1 cellular context compared by ENCODE assay signal in the genomic region with DNA sequence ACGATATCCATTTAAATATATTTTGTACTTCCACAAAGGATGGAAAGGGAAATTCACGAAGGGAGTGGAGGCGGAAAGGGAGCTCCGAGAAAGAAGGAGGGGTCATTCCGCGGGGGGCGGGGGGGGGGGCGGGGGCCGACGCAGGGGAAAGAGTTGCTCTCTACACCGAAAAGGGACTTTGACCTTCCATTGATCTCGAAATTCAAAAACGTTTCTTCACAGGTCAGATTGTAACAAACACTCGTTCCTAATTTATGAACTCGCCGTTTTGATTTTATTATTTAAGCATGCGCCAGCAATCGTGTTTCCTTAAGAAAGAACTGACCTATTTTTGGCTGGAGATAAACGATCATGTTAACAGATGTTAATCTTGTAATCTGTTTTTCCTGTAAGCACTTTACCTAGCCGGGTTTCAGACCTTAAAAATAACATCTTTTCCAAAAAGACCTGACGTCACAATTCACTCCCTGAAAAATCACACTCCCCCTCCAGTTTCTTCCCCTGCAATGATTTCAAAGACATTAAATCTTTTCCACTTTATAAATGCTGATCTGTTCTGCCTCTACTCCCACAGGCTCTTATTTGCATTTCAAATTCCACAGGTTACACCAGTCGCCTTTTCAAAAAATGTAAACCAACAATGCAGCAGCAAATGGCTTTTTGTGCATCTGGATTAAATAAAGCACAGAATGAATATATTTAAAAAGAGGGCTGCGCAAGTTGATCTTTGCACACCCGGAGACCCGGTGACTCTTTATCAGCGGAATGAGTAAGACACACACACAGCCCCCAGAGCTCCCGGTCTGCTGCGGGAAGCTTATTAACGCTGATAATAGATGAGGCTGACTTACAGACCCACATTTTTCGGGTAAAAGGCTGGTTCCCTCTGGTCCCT.
TF ChIP-seq lines count a peak whose summit lies in the region.

No MANE protein-coding gene starts in this region.

TF ChIP-seq in HepG2, 621 proteins besides CTCF, POLR2A, EP300 and RAD21 (continued from another document and continues in another):
- TF ChIP-seq ZNF263 (CRISPR knock-in tag; IDR thresholded peaks at IDR 0.05) (no peak), MAZ (IDR thresholded peaks at IDR 0.05; ENCODE audit: borderline replicate concordance, low read depth, low read length) (no peak; the same call in 1 of the 2 replicates), MAZ (CRISPR knock-in tag; IDR thresholded peaks at IDR 0.05; ENCODE audit: low read depth) (no peak), TBX3 (IDR thresholded peaks at IDR 0.05; ENCODE audit: borderline replicate concordance) (no peak), TGIF2 (CRISPR knock-in tag; IDR thresholded peaks at IDR 0.05) (0 out of 2 replicates have a peak, but pooled peaks have one; percentile 8), POLR2G (IDR thresholded peaks at IDR 0.05; ENCODE audit: low read depth, low read length) (peak; percentile 72), ZNF180 (CRISPR knock-in tag; IDR thresholded peaks at IDR 0.05; ENCODE audit: borderline replicate concordance, low read depth) (no peak), ZNF598 (CRISPR knock-in tag; IDR thresholded peaks at IDR 0.05; ENCODE audit: borderline replicate concordance) (no peak), NFKBIZ (CRISPR knock-in tag; IDR thresholded peaks at IDR 0.05) (no peak), SSRP1 (CRISPR knock-in tag; IDR thresholded peaks at IDR 0.05) (no peak), HNRNPH1 (optimal IDR thresholded peaks at IDR 0.05; ENCODE audit: low read depth, low read length) (no peak), ZFP82 (CRISPR knock-in tag; IDR thresholded peaks at IDR 0.05; ENCODE audit: borderline replicate concordance) (no peak), ADNP (CRISPR knock-in tag; IDR thresholded peaks at IDR 0.05) (no peak), TCF7 (IDR thresholded peaks at IDR 0.05; ENCODE audit: low read depth) (0 out of 2 replicates have a peak, but pooled peaks have one; percentile 12), ZNF788 (CRISPR knock-in tag; IDR thresholded peaks at IDR 0.05; ENCODE audit: borderline replicate concordance) (no peak), ELF3 (CRISPR knock-in tag; IDR thresholded peaks at IDR 0.05) (no peak; the same call in 1 of the 2 replicates), ERF (CRISPR knock-in tag; IDR thresholded peaks at IDR 0.05) (no peak), NR2F6 (IDR thresholded peaks at IDR 0.05) (no peak), NR2F6 (CRISPR knock-in tag; IDR thresholded peaks at IDR 0.05) (no peak), YEATS2 (CRISPR knock-in tag; IDR thresholded peaks at IDR 0.05; ENCODE audit: borderline replicate concordance) (no peak), GABPB1 (CRISPR knock-in tag; IDR thresholded peaks at IDR 0.05) (peak; percentile 25; the same call in 1 of the 2 replicates), TMF1 (CRISPR knock-in tag; IDR thresholded peaks at IDR 0.05; ENCODE audit: low read depth) (no peak), ZBTB8A (CRISPR knock-in tag; IDR thresholded peaks at IDR 0.05; ENCODE audit: borderline replicate concordance, low read depth) (no peak), HNF4A (CRISPR knock-in tag; IDR thresholded peaks at IDR 0.05) (peak; percentile 75), MXI1 (IDR thresholded peaks at IDR 0.05; ENCODE audit: borderline replicate concordance, low read depth, low read length) (no peak), NCOA5 (CRISPR knock-in tag; IDR thresholded peaks at IDR 0.05) (no peak), SIN3B (IDR thresholded peaks at IDR 0.05; ENCODE audit: low read length) (no peak), ZNF367 (CRISPR knock-in tag; IDR thresholded peaks at IDR 0.05; ENCODE audit: borderline replicate concordance) (no peak)
- TF ChIP-seq, protein P1, sequence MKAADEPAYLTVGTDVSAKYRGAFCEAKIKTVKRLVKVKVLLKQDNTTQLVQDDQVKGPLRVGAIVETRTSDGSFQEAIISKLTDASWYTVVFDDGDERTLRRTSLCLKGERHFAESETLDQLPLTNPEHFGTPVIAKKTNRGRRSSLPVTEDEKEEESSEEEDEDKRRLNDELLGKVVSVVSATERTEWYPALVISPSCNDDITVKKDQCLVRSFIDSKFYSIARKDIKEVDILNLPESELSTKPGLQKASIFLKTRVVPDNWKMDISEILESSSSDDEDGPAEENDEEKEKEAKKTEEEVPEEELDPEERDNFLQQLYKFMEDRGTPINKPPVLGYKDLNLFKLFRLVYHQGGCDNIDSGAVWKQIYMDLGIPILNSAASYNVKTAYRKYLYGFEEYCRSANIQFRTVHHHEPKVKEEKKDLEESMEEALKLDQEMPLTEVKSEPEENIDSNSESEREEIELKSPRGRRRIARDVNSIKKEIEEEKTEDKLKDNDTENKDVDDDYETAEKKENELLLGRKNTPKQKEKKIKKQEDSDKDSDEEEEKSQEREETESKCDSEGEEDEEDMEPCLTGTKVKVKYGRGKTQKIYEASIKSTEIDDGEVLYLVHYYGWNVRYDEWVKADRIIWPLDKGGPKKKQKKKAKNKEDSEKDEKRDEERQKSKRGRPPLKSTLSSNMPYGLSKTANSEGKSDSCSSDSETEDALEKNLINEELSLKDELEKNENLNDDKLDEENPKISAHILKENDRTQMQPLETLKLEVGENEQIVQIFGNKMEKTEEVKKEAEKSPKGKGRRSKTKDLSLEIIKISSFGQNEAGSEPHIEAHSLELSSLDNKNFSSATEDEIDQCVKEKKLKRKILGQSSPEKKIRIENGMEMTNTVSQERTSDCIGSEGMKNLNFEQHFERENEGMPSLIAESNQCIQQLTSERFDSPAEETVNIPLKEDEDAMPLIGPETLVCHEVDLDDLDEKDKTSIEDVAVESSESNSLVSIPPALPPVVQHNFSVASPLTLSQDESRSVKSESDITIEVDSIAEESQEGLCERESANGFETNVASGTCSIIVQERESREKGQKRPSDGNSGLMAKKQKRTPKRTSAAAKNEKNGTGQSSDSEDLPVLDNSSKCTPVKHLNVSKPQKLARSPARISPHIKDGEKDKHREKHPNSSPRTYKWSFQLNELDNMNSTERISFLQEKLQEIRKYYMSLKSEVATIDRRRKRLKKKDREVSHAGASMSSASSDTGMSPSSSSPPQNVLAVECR (CRISPR knock-in tag; IDR thresholded peaks at IDR 0.05; ENCODE audit: borderline replicate concordance): peak; percentile 19; the same call in 1 of the 2 replicates
- TF ChIP-seq, protein P2, sequence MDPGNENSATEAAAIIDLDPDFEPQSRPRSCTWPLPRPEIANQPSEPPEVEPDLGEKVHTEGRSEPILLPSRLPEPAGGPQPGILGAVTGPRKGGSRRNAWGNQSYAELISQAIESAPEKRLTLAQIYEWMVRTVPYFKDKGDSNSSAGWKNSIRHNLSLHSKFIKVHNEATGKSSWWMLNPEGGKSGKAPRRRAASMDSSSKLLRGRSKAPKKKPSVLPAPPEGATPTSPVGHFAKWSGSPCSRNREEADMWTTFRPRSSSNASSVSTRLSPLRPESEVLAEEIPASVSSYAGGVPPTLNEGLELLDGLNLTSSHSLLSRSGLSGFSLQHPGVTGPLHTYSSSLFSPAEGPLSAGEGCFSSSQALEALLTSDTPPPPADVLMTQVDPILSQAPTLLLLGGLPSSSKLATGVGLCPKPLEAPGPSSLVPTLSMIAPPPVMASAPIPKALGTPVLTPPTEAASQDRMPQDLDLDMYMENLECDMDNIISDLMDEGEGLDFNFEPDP (CRISPR knock-in tag; conservative IDR thresholded peaks at IDR 0.05): no peak
- TF ChIP-seq, protein P3, sequence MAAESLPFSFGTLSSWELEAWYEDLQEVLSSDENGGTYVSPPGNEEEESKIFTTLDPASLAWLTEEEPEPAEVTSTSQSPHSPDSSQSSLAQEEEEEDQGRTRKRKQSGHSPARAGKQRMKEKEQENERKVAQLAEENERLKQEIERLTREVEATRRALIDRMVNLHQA (CRISPR knock-in tag; IDR thresholded peaks at IDR 0.05): no peak
- TF ChIP-seq, protein P4, sequence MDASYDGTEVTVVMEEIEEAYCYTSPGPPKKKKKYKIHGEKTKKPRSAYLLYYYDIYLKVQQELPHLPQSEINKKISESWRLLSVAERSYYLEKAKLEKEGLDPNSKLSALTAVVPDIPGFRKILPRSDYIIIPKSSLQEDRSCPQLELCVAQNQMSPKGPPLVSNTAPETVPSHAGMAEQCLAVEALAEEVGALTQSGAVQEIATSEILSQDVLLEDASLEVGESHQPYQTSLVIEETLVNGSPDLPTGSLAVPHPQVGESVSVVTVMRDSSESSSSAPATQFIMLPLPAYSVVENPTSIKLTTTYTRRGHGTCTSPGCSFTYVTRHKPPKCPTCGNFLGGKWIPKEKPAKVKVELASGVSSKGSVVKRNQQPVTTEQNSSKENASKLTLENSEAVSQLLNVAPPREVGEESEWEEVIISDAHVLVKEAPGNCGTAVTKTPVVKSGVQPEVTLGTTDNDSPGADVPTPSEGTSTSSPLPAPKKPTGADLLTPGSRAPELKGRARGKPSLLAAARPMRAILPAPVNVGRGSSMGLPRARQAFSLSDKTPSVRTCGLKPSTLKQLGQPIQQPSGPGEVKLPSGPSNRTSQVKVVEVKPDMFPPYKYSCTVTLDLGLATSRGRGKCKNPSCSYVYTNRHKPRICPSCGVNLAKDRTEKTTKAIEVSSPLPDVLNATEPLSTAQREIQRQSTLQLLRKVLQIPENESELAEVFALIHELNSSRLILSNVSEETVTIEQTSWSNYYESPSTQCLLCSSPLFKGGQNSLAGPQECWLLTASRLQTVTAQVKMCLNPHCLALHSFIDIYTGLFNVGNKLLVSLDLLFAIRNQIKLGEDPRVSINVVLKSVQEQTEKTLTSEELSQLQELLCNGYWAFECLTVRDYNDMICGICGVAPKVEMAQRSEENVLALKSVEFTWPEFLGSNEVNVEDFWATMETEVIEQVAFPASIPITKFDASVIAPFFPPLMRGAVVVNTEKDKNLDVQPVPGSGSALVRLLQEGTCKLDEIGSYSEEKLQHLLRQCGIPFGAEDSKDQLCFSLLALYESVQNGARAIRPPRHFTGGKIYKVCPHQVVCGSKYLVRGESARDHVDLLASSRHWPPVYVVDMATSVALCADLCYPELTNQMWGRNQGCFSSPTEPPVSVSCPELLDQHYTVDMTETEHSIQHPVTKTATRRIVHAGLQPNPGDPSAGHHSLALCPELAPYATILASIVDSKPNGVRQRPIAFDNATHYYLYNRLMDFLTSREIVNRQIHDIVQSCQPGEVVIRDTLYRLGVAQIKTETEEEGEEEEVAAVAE (CRISPR knock-in tag; IDR thresholded peaks at IDR 0.05; ENCODE audit: borderline replicate concordance): no peak
- TF ChIP-seq, protein P5, sequence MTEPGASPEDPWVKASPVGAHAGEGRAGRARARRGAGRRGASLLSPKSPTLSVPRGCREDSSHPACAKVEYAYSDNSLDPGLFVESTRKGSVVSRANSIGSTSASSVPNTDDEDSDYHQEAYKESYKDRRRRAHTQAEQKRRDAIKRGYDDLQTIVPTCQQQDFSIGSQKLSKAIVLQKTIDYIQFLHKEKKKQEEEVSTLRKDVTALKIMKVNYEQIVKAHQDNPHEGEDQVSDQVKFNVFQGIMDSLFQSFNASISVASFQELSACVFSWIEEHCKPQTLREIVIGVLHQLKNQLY (CRISPR knock-in tag; IDR thresholded peaks at IDR 0.05): no peak
- TF ChIP-seq, protein P6, sequence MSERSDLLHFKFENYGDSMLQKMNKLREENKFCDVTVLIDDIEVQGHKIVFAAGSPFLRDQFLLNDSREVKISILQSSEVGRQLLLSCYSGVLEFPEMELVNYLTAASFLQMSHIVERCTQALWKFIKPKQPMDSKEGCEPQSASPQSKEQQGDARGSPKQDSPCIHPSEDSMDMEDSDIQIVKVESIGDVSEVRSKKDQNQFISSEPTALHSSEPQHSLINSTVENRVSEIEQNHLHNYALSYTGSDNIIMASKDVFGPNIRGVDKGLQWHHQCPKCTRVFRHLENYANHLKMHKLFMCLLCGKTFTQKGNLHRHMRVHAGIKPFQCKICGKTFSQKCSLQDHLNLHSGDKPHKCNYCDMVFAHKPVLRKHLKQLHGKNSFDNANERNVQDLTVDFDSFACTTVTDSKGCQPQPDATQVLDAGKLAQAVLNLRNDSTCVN (CRISPR knock-in tag; IDR thresholded peaks at IDR 0.05; ENCODE audit: borderline replicate concordance): no peak
- TF ChIP-seq, protein P7, sequence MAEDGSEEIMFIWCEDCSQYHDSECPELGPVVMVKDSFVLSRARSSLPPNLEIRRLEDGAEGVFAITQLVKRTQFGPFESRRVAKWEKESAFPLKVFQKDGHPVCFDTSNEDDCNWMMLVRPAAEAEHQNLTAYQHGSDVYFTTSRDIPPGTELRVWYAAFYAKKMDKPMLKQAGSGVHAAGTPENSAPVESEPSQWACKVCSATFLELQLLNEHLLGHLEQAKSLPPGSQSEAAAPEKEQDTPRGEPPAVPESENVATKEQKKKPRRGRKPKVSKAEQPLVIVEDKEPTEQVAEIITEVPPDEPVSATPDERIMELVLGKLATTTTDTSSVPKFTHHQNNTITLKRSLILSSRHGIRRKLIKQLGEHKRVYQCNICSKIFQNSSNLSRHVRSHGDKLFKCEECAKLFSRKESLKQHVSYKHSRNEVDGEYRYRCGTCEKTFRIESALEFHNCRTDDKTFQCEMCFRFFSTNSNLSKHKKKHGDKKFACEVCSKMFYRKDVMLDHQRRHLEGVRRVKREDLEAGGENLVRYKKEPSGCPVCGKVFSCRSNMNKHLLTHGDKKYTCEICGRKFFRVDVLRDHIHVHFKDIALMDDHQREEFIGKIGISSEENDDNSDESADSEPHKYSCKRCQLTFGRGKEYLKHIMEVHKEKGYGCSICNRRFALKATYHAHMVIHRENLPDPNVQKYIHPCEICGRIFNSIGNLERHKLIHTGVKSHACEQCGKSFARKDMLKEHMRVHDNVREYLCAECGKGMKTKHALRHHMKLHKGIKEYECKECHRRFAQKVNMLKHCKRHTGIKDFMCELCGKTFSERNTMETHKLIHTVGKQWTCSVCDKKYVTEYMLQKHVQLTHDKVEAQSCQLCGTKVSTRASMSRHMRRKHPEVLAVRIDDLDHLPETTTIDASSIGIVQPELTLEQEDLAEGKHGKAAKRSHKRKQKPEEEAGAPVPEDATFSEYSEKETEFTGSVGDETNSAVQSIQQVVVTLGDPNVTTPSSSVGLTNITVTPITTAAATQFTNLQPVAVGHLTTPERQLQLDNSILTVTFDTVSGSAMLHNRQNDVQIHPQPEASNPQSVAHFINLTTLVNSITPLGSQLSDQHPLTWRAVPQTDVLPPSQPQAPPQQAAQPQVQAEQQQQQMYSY (CRISPR knock-in tag; IDR thresholded peaks at IDR 0.05): no peak
- TF ChIP-seq, protein P8, sequence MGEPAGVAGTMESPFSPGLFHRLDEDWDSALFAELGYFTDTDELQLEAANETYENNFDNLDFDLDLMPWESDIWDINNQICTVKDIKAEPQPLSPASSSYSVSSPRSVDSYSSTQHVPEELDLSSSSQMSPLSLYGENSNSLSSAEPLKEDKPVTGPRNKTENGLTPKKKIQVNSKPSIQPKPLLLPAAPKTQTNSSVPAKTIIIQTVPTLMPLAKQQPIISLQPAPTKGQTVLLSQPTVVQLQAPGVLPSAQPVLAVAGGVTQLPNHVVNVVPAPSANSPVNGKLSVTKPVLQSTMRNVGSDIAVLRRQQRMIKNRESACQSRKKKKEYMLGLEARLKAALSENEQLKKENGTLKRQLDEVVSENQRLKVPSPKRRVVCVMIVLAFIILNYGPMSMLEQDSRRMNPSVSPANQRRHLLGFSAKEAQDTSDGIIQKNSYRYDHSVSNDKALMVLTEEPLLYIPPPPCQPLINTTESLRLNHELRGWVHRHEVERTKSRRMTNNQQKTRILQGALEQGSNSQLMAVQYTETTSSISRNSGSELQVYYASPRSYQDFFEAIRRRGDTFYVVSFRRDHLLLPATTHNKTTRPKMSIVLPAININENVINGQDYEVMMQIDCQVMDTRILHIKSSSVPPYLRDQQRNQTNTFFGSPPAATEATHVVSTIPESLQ (CRISPR knock-in tag; conservative IDR thresholded peaks at IDR 0.05): no peak
- TF ChIP-seq, protein P9, sequence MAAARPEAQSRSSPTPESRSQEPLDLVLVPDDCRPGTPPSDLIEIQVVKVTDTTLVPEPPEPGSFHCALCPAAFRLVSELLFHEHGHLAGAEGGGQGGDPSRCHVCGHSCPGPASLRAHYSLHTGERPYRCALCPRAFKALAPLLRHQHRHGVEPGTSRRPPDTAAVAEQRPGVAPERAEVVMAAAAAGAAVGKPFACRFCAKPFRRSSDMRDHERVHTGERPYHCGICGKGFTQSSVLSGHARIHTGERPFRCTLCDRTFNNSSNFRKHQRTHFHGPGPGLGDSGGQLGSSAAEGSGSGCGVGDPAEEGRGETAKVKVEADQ (CRISPR knock-in tag; IDR thresholded peaks at IDR 0.05; ENCODE audit: borderline replicate concordance): no peak
